16 cellular contexts compared by ENCODE assay signal in genomic region chr13:67095621-67096020, GRCh38.
"Had no signal": no experiment of that assay in that cellular context is flagged by ENCODE, and none has a peak within 500 bp of the region (broad histone marks: within the 10 kb centered on the region; RNA-seq: fewer than 3 reads in every experiment).

No MANE protein-coding gene starts in this region.

- H3K9me3 ChIP-seq: prostate gland, right lobe of liver, testis, upper lobe of left lung had no signal

- H3K4me3 ChIP-seq: lung, prostate gland, right lobe of liver, testis, upper lobe of left lung had no signal

- H3K27ac ChIP-seq: prostate gland, right lobe of liver, testis, upper lobe of left lung had no signal

- DNase-seq: activated CD4-positive, alpha-beta T cell treated with anti-CD3 and anti-CD28 coated beads for 48 hours; activated CD8-positive, alpha-beta memory T cell treated with anti-CD3 and anti-CD28 coated beads, Interleukin-2, amount 50 U/mL, for 4 hours; activated CD8-positive, alpha-beta T cell treated with anti-CD3 and anti-CD28 coated beads, Interleukin-2, amount 10 ng/mL, durations not matched to agents 7 days and 5 days; activated gamma-delta T cell; activated naive CD8-positive, alpha-beta T cell treated with anti-CD3 and anti-CD28 coated beads for 36 hours; activated T-cell treated with anti-CD3 and anti-CD28 coated beads, Interleukin-2, amount 50 U/mL, for 48 hours; effector memory CD8-positive, alpha-beta T cell; left colon; midbrain; right lobe of liver; stimulated activated naive CD8-positive, alpha-beta T cell treated with anti-CD3 and anti-CD28 coated beads, Interleukin-15, Interleukin-2, amounts not matched to agents 100 U/mL and 50 U/mL, for 24 hours; T-helper 2 cell; testis; upper lobe of left lung had no signal

- H3K27me3 ChIP-seq: right lobe of liver, testis, upper lobe of left lung had no signal

- H3K4me1 ChIP-seq: prostate gland, right lobe of liver, testis, upper lobe of left lung had no signal

- H3K36me3 ChIP-seq: prostate gland, right lobe of liver, upper lobe of left lung had no signal
